ENCODE assay signal across 20 cellular contexts in genomic region chr7:139131622-139132021, GRCh38. TPM values are rescaled to one million over a fixed set of nuclear protein-coding genes. Genes with fewer than 3 reads are reported as not detected.
DNase-seq lines count a peak whose midpoint lies in the region; ATAC-seq and TF ChIP-seq lines count a peak whose summit lies in the region.
"Had no signal": no experiment of that assay in that cellular context is flagged by ENCODE, and none has a peak within 500 bp of the region (broad histone marks: within the 10 kb centered on the region; RNA-seq: fewer than 3 reads in every experiment).

No MANE protein-coding gene starts in this region.

- H3K79me2 ChIP-seq in Loucy (ENCODE audit: insufficient read depth, low read length) (no peaks in the 10 kb centered on the region), parathyroid adenoma (no peaks in the 10 kb centered on the region)

- H3K27me3 Mint-ChIP-seq in activated T-helper 1 cell treated with anti-CD3 and anti-CD28 coated beads, Interleukin-12 subunit alpha, Interleukin-12 subunit beta, Interleukin-2, Interleukin-4 antibody, amounts not matched to agents 30 ng/mL and 10 ng/mL and 1 ng/mL, durations not matched to agents 14 hours and 24 hours and 36 hours (ENCODE audit: insufficient read depth), result peaks cover 5% of the 10 kb centered on the region
- H3K27me3 Mint-ChIP-seq in CD8-positive, alpha-beta memory T cell, result no peaks in the 10 kb centered on the region
- H3K27me3 Mint-ChIP-seq: CD4-positive, alpha-beta T cell had no signal

- H3K4me2 ChIP-seq in Loucy (ENCODE audit: low read depth, low read length, poor library complexity, severe bottlenecking) (no peak overlapping the region), parathyroid adenoma (ENCODE audit: low read length) (no peak overlapping the region)

- H3K36me3 ChIP-seq in Loucy (ENCODE audit: insufficient read depth, low read length) (no peaks in the 10 kb centered on the region), parathyroid adenoma (ENCODE audit: control insufficient read depth, insufficient read depth, low read length) (no peaks in the 10 kb centered on the region)
- no peaks in the 10 kb centered on the region for H3K36me3 ChIP-seq in CD8-positive, alpha-beta memory T cell (ENCODE audit: insufficient read depth, low read length)
- H3K36me3 ChIP-seq: esophagus squamous epithelium had no signal

- H3K27me3 ChIP-seq in Loucy (ENCODE audit: insufficient read depth, low read length, poor library complexity, severe bottlenecking) (no peaks in the 10 kb centered on the region), parathyroid adenoma (ENCODE audit: control insufficient read depth, insufficient read depth, low read length) (no peaks in the 10 kb centered on the region)
- no peaks in the 10 kb centered on the region for H3K27me3 ChIP-seq in CD8-positive, alpha-beta memory T cell (ENCODE audit: insufficient read depth, low read length, poor library complexity, severe bottlenecking)
- H3K27me3 ChIP-seq: esophagus squamous epithelium had no signal

- peaks cover 8% of the 10 kb centered on the region for H3K4me1 ChIP-seq in Loucy (ENCODE audit: insufficient read depth, low read length, poor library complexity, severe bottlenecking)
- H3K4me1 ChIP-seq in parathyroid adenoma, result peaks cover 4% of the 10 kb centered on the region
- H3K4me1 ChIP-seq in CD8-positive, alpha-beta memory T cell (ENCODE audit: insufficient read depth, low read length), result peaks cover 11% of the 10 kb centered on the region

- peak; percentile 43 for ATAC-seq in GM18868 (IDR thresholded peaks at IDR 0.05; ENCODE audit: unreplicated experiment)
- ATAC-seq: left ventricle myocardium superior; PC-3; stimulated activated naive CD8-positive, alpha-beta T cell treated with anti-CD3 and anti-CD28 coated beads, Interleukin-15, Interleukin-2, amounts not matched to agents 100 U/mL and 50 U/mL, for 24 hours had no signal

- H3F3A ChIP-seq in Loucy (ENCODE audit: low read depth), result no peaks in the 10 kb centered on the region

- H3K9ac ChIP-seq in Loucy (ENCODE audit: low read depth, low read length, poor library complexity, severe bottlenecking) (no peak overlapping the region), parathyroid adenoma (no peak overlapping the region)

- POLR2A ChIA-PET in CD8-positive, alpha-beta memory T cell (lab: Charles Lee), result no interaction called here

- no peaks in the 10 kb centered on the region for H3K36me3 Mint-ChIP-seq in activated T-helper 1 cell treated with anti-CD3 and anti-CD28 coated beads, Interleukin-12 subunit alpha, Interleukin-12 subunit beta, Interleukin-2, Interleukin-4 antibody, amounts not matched to agents 30 ng/mL and 10 ng/mL and 1 ng/mL, durations not matched to agents 14 hours and 24 hours and 36 hours (ENCODE audit: low read depth)
- H3K36me3 Mint-ChIP-seq in CD8-positive, alpha-beta memory T cell, result no peaks in the 10 kb centered on the region

- H3K9me3 Mint-ChIP-seq in activated T-helper 1 cell treated with anti-CD3 and anti-CD28 coated beads, Interleukin-12 subunit alpha, Interleukin-12 subunit beta, Interleukin-2, Interleukin-4 antibody, amounts not matched to agents 30 ng/mL and 10 ng/mL and 1 ng/mL, durations not matched to agents 14 hours and 24 hours and 36 hours, result no peaks in the 10 kb centered on the region
- H3K9me3 Mint-ChIP-seq in CD8-positive, alpha-beta memory T cell, result no peaks in the 10 kb centered on the region
- H3K9me3 Mint-ChIP-seq: CD4-positive, alpha-beta T cell; HFFc6 had no signal

- peak overlapping the region; percentile 61 for H3K27ac Mint-ChIP-seq in activated T-helper 1 cell treated with anti-CD3 and anti-CD28 coated beads, Interleukin-12 subunit alpha, Interleukin-12 subunit beta, Interleukin-2, Interleukin-4 antibody, amounts not matched to agents 30 ng/mL and 10 ng/mL and 1 ng/mL, durations not matched to agents 14 hours and 24 hours and 36 hours
- H3K27ac Mint-ChIP-seq in CD8-positive, alpha-beta memory T cell, result peak overlapping the region in 2 of 8 donors; percentile 5 to 22
- H3K27ac Mint-ChIP-seq: CD4-positive, alpha-beta T cell; HFFc6; nephron progenitor cell had no signal

- H4K20me1 ChIP-seq in Loucy (ENCODE audit: insufficient read depth, low read length, poor library complexity, severe bottlenecking), result no peaks in the 10 kb centered on the region

- intact Hi-C loops in activated T-helper 1 cell treated with anti-CD3 and anti-CD28 coated beads, Interleukin-12 subunit alpha, Interleukin-12 subunit beta, Interleukin-2, Interleukin-4 antibody, amounts not matched to agents 30 ng/mL and 10 ng/mL and 1 ng/mL, durations not matched to agents 14 hours and 24 hours and 36 hours (cut with micrococcal nuclease), result no loop called here

- H3K4me3 ChIP-seq in Loucy (ENCODE audit: low read length, poor library complexity, severe bottlenecking) (no peak overlapping the region), parathyroid adenoma (ENCODE audit: low read depth, low read length) (no peak overlapping the region)
- H3K4me3 ChIP-seq in CD8-positive, alpha-beta memory T cell (ENCODE audit: low read length), result no peak overlapping the region
- H3K4me3 ChIP-seq: esophagus squamous epithelium had no signal

- H3K9me2 ChIP-seq in Loucy (replicated peaks; ENCODE audit: low read depth, low read length), result no peaks in the 10 kb centered on the region

- H3K4me1 Mint-ChIP-seq in activated T-helper 1 cell treated with anti-CD3 and anti-CD28 coated beads, Interleukin-12 subunit alpha, Interleukin-12 subunit beta, Interleukin-2, Interleukin-4 antibody, amounts not matched to agents 30 ng/mL and 10 ng/mL and 1 ng/mL, durations not matched to agents 14 hours and 24 hours and 36 hours (ENCODE audit: low read depth), result peaks cover 41% of the 10 kb centered on the region
- peaks cover 13 to 27% (median 17%) of the 10 kb centered on the region in 3 donors for H3K4me1 Mint-ChIP-seq in CD8-positive, alpha-beta memory T cell

- CTCF ChIA-PET in CD8-positive, alpha-beta memory T cell (lab: Charles Lee), result interaction anchor here (2.7 kb wide), 1 partner anchor 37 kb away, joined by 12 read pairs; no protein-coding TSS in a partner anchor

- DNase-seq in activated T-helper 1 cell treated with anti-CD3 and anti-CD28 coated beads, Interleukin-12 subunit alpha, Interleukin-12 subunit beta, Interleukin-2, Interleukin-4 antibody, amounts not matched to agents 30 ng/mL and 10 ng/mL and 1 ng/mL, durations not matched to agents 14 hours and 24 hours and 36 hours (ENCODE audit: low spot score), result no peak
- no peak for DNase-seq in CD8-positive, alpha-beta memory T cell
- DNase-seq in SW 1271 (lab: John Stamatoyannopoulos, UW), result no peak
- no peak for DNase-seq in RKO (ENCODE audit: low spot score)
- DNase-seq in DMS153 treated with DMSO at 0.1 percent for 48 hours (lab: John Stamatoyannopoulos, UW; ENCODE audit: unreplicated experiment), result no peak
- DNase-seq: activated CD4-positive, alpha-beta T cell treated with anti-CD3 and anti-CD28 coated beads, Interleukin-2, amount 50 U/mL, for 1 hour; aorta; CD4-positive, alpha-beta T cell; esophagus squamous epithelium; HFFc6; hypothalamus; left ventricle myocardium superior; NCI-H1092; NCI-H226; nephron progenitor cell; PC-3; stimulated activated naive CD8-positive, alpha-beta T cell treated with anti-CD3 and anti-CD28 coated beads, Interleukin-15, Interleukin-2, amounts not matched to agents 100 U/mL and 50 U/mL, for 24 hours had no signal

- H3K9me3 ChIP-seq in Loucy (ENCODE audit: insufficient read depth, low read depth, low read length), result no peaks in the 10 kb centered on the region
- no peaks in the 10 kb centered on the region for H3K9me3 ChIP-seq in parathyroid adenoma (ENCODE audit: control insufficient read depth, low read length)
- no peaks in the 10 kb centered on the region for H3K9me3 ChIP-seq in CD8-positive, alpha-beta memory T cell (ENCODE audit: low read length)
- H3K9me3 ChIP-seq: esophagus squamous epithelium had no signal

- H3K4me3 Mint-ChIP-seq in activated T-helper 1 cell treated with anti-CD3 and anti-CD28 coated beads, Interleukin-12 subunit alpha, Interleukin-12 subunit beta, Interleukin-2, Interleukin-4 antibody, amounts not matched to agents 30 ng/mL and 10 ng/mL and 1 ng/mL, durations not matched to agents 14 hours and 24 hours and 36 hours, result peak overlapping the region; percentile 6
- H3K4me3 Mint-ChIP-seq in CD8-positive, alpha-beta memory T cell, result peak overlapping the region in 1 of 7 donors; percentile 39
- H3K4me3 Mint-ChIP-seq: CD4-positive, alpha-beta T cell; HFFc6 had no signal

- H2AFZ ChIP-seq in Loucy (ENCODE audit: low read length) (peak overlapping the region; percentile 77), parathyroid adenoma (peak overlapping the region; percentile 4)

- TF ChIP-seq CTCF in Loucy (conservative IDR thresholded peaks at IDR 0.05; ENCODE audit: low read length) (no peak), parathyroid adenoma (IDR thresholded peaks at IDR 0.05) (no peak)

- H3K27ac ChIP-seq in parathyroid adenoma, result no peak overlapping the region
- no peak overlapping the region for H3K27ac ChIP-seq in CD8-positive, alpha-beta memory T cell (ENCODE audit: low read depth, low read length)
- H3K27ac ChIP-seq: esophagus squamous epithelium had no signal

RNA-seq across cellular contexts. Expression of gene ZC3HAV1, which starts 22.1 kb away (rescaled TPM):
- 89.7 and 90.0 TPM in 2 replicates for total RNA-seq in activated T-helper 1 cell treated with anti-CD3 and anti-CD28 coated beads, Interleukin-12 subunit alpha, Interleukin-12 subunit beta, Interleukin-2, Interleukin-4 antibody, amounts not matched to agents 30 ng/mL and 10 ng/mL and 1 ng/mL, durations not matched to agents 14 hours and 24 hours and 36 hours
- 10 to 100 TPM; 89.9 to 92.8 TPM for total RNA-seq in CD8-positive, alpha-beta memory T cell
- 153 TPM for polyA plus RNA-seq in CD8-positive, alpha-beta memory T cell
